ENCODE assay signal across 1 cellular context in genomic region chr7:75072978-75073282, GRCh38.
TF ChIP-seq lines count a peak whose summit lies in the region.

No MANE protein-coding gene starts in this region.

TF ChIP-seq in HepG2, 621 proteins besides CTCF, POLR2A, EP300 and RAD21 (continued from another document):
- TF ChIP-seq ZBTB14 (CRISPR knock-in tag; IDR thresholded peaks at IDR 0.05) = 0 out of 2 replicates have a peak, but pooled peaks have one; percentile 28
- no peak for TF ChIP-seq YY1 (IDR thresholded peaks at IDR 0.05; ENCODE audit: insufficient read depth, insufficient replicate concordance, low read depth, low read length)
- TF ChIP-seq HOXD1 (CRISPR knock-in tag; IDR thresholded peaks at IDR 0.05) = no peak
- TF ChIP-seq GABPA (IDR thresholded peaks at IDR 0.05; ENCODE audit: low read depth, low read length) = no peak; the same call in 1 of the 2 replicates
- peak; percentile 30; the same call in 1 of the 2 replicates for TF ChIP-seq GABPA (CRISPR knock-in tag; IDR thresholded peaks at IDR 0.05; ENCODE audit: low read depth)
- TF ChIP-seq ZFP41 (CRISPR knock-in tag; IDR thresholded peaks at IDR 0.05; ENCODE audit: borderline replicate concordance) = no peak
- no peak for TF ChIP-seq EHMT2 (IDR thresholded peaks at IDR 0.05; ENCODE audit: borderline replicate concordance, low read depth, low read length)
- no peak for TF ChIP-seq RNF219 (CRISPR knock-in tag; IDR thresholded peaks at IDR 0.05)
- TF ChIP-seq NPAS2 (CRISPR knock-in tag; IDR thresholded peaks at IDR 0.05; ENCODE audit: borderline replicate concordance) = no peak
- no peak for TF ChIP-seq NFIB (CRISPR knock-in tag; IDR thresholded peaks at IDR 0.05; ENCODE audit: borderline replicate concordance)
- TF ChIP-seq PLRG1 (conservative IDR thresholded peaks at IDR 0.05) = no peak
- TF ChIP-seq CBFB (CRISPR knock-in tag; IDR thresholded peaks at IDR 0.05) = no peak
- peak; percentile 38; the same call in 1 of the 2 replicates for TF ChIP-seq ZNF232 (CRISPR knock-in tag; IDR thresholded peaks at IDR 0.05; ENCODE audit: borderline replicate concordance)
- TF ChIP-seq MAZ (IDR thresholded peaks at IDR 0.05; ENCODE audit: borderline replicate concordance, low read depth, low read length) = no peak
- 0 out of 2 replicates have a peak, but pooled peaks have one; percentile 8 for TF ChIP-seq MAZ (CRISPR knock-in tag; IDR thresholded peaks at IDR 0.05; ENCODE audit: low read depth)
- no peak for TF ChIP-seq ZNF142 (CRISPR knock-in tag; IDR thresholded peaks at IDR 0.05)
- 0 out of 2 replicates have a peak, but pooled peaks have one; percentile 55 for TF ChIP-seq ZNF782 (CRISPR knock-in tag; IDR thresholded peaks at IDR 0.05; ENCODE audit: borderline replicate concordance)
- no peak for TF ChIP-seq DBP (CRISPR knock-in tag; IDR thresholded peaks at IDR 0.05; ENCODE audit: not compliant biosample characterization)
- TF ChIP-seq ARNT (IDR thresholded peaks at IDR 0.05) = no peak
- 0 out of 2 replicates have a peak, but pooled peaks have one; percentile 31 for TF ChIP-seq ZNF790 (CRISPR knock-in tag; IDR thresholded peaks at IDR 0.05; ENCODE audit: borderline replicate concordance)
- TF ChIP-seq MNT (IDR thresholded peaks at IDR 0.05) = no peak
- TF ChIP-seq ZSCAN30 (CRISPR knock-in tag; IDR thresholded peaks at IDR 0.05) = no peak
- no peak for TF ChIP-seq U2AF1 (optimal IDR thresholded peaks at IDR 0.05; ENCODE audit: low read depth, low read length)
- no peak for TF ChIP-seq ZNF124 (CRISPR knock-in tag; IDR thresholded peaks at IDR 0.05)
- TF ChIP-seq ZGPAT (CRISPR knock-in tag; IDR thresholded peaks at IDR 0.05) = no peak
- TF ChIP-seq NCOR1 (IDR thresholded peaks at IDR 0.05; ENCODE audit: borderline replicate concordance, low read length) = no peak
- TF ChIP-seq TEF (CRISPR knock-in tag; IDR thresholded peaks at IDR 0.05) = no peak
- no peak for TF ChIP-seq SP4 (CRISPR knock-in tag; IDR thresholded peaks at IDR 0.05)
- no peak for TF ChIP-seq ZNF691 (CRISPR knock-in tag; IDR thresholded peaks at IDR 0.05; ENCODE audit: borderline replicate concordance, low read depth)
- TF ChIP-seq KDM1A (CRISPR knock-in tag; IDR thresholded peaks at IDR 0.05) = no peak
- TF ChIP-seq DRAP1 (CRISPR knock-in tag; IDR thresholded peaks at IDR 0.05) = 0 out of 2 replicates have a peak, but pooled peaks have one; percentile 18
- no peak for TF ChIP-seq ATF7 (IDR thresholded peaks at IDR 0.05)
- no peak for TF ChIP-seq ATF7 (CRISPR knock-in tag; IDR thresholded peaks at IDR 0.05)
- TF ChIP-seq ZNF275 (CRISPR knock-in tag; IDR thresholded peaks at IDR 0.05; ENCODE audit: borderline replicate concordance) = no peak
